In the genomic region with DNA sequence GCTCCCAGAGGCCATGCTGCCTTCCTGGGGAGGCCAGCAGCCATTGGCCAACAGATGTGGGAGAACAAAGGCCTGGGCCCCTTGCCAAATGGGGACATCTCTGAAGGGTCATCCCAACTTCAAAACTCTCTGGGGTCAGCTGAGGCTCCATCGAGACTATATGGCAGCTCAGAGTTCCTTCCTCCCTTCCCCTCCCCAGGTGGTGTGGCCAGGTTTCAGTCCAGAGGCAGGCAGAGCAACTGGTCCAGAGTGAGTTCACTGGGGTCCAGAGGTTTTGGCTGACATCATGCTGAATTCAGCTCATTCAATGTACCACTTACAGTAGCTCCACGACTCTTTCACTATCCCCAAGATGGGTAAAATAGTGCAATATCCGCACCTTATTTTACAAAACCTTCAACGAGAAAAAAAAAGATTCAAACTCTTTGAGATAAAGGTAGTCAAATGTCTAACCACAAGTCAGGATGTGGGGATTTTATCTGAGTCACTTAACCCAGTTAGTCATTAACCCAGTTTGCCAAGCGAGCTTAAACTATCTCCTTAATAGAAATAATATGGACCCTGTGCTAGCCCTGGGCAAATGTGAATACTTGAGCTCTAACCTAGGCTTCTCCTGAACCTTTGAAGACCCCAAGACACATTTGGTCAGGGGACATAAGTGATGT, we compare ENCODE assay signal across 9 cellular contexts.
A peak's percentile ranks its signal among the peaks of the same experiment; 100 is the strongest.
DNase-seq lines count a peak whose midpoint lies in the region; ATAC-seq and TF ChIP-seq lines count a peak whose summit lies in the region.
"Had no signal": no experiment of that assay in that cellular context is flagged by ENCODE, and none has a peak within 500 bp of the region (broad histone marks: within the 10 kb centered on the region; RNA-seq: fewer than 3 reads in every experiment).

No MANE protein-coding gene starts in this region.

- H3K4me1 ChIP-seq in stomach (peaks cover 0 to 9% (median 0%) of the 10 kb centered on the region in 4 donors), suprapubic skin (peaks cover 6% of the 10 kb centered on the region)

- H3K27me3 ChIP-seq in stomach = no peaks in the 10 kb centered on the region
- no peaks in the 10 kb centered on the region for H3K27me3 ChIP-seq in suprapubic skin

- peak; percentile 86 for DNase-seq in HT1080 (ENCODE audit: low read depth)
- DNase-seq in epithelial cell of esophagus (ENCODE audit: low read depth) = peak; percentile 83
- DNase-seq in COLO829 (ENCODE audit: low spot score) = no peak
- DNase-seq in inferior parietal cortex (ENCODE audit: extremely low spot score) = no peak
- DNase-seq in stomach = no peak
- no peak for DNase-seq in suprapubic skin (ENCODE audit: low spot score in 2 of 2)
- DNase-seq: activated effector memory CD4-positive, alpha-beta T cell treated with Interleukin-2 at 50 U/mL for 16 hours had no signal

- TF ChIP-seq EP300 in stomach (IDR thresholded peaks at IDR 0.05) = no peak
- TF ChIP-seq EP300 in suprapubic skin (IDR thresholded peaks at IDR 0.05) = no peak

- TF ChIP-seq POLR2A in stomach (IDR thresholded peaks at IDR 0.05) = no peak
- TF ChIP-seq POLR2A in suprapubic skin (IDR thresholded peaks at IDR 0.05) = no peak

- H3K36me3 ChIP-seq in stomach (no peaks in the 10 kb centered on the region), suprapubic skin (no peaks in the 10 kb centered on the region)

- peak; percentile 93 for ATAC-seq in GM21528 (IDR thresholded peaks at IDR 0.05; ENCODE audit: low FRiP score, unreplicated experiment)

- TF ChIP-seq CTCF in epithelial cell of esophagus (IDR thresholded peaks at IDR 0.05; ENCODE audit: insufficient read depth, low read depth, low read length, missing control alignments) = no peak
- TF ChIP-seq CTCF in stomach (IDR thresholded peaks at IDR 0.05) = no peak
- TF ChIP-seq CTCF in suprapubic skin (IDR thresholded peaks at IDR 0.05) = no peak

- peak overlapping the region; percentile 55; the same call in 1 of the 2 replicates for H3K4me3 ChIP-seq in GM08714 (ENCODE audit: low read length)
- no peak overlapping the region for H3K4me3 ChIP-seq in epithelial cell of esophagus (ENCODE audit: low read length)
- H3K4me3 ChIP-seq in stomach = no peak overlapping the region
- no peak overlapping the region for H3K4me3 ChIP-seq in suprapubic skin

- H3K27ac ChIP-seq in stomach (no peak overlapping the region), suprapubic skin (no peak overlapping the region)

- WGBS in stomach, 5 donors = 35 to 54% (median 43%) methylated on average over 5 of the region's 5 CpGs
- WGBS in suprapubic skin = 77% methylated on average over 5 of the region's 5 CpGs

- intact Hi-C loops in stomach (cut with DNase I; ENCODE audit: low total_unique reads) = no loop called here

- H3K9me3 ChIP-seq in stomach = no peaks in the 10 kb centered on the region
- no peaks in the 10 kb centered on the region for H3K9me3 ChIP-seq in suprapubic skin

Comparison
In these comparisons a context has a peak if more than half of its experiments do, and no peak if none do; other contexts are left out.
1. DNase-seq: peak in HT1080 (single experiment) and epithelial cell of esophagus (single experiment); none in COLO829 (single experiment), inferior parietal cortex (single experiment), stomach (single experiment) and suprapubic skin (0 of 2).